ENCODE assay signal across 1 cellular context in genomic region chr3:16462679-16463078, GRCh38.
TF ChIP-seq lines count a peak whose summit lies in the region.

No MANE protein-coding gene starts in this region.

TF ChIP-seq in HepG2, 621 proteins besides CTCF, POLR2A, EP300 and RAD21:
- TF ChIP-seq ZNF839 (CRISPR knock-in tag; IDR thresholded peaks at IDR 0.05; ENCODE audit: borderline replicate concordance), result no peak
- no peak for TF ChIP-seq NR0B2 (CRISPR knock-in tag; IDR thresholded peaks at IDR 0.05)
- TF ChIP-seq TSC22D2 (CRISPR knock-in tag; IDR thresholded peaks at IDR 0.05; ENCODE audit: borderline replicate concordance), result no peak
- no peak for TF ChIP-seq BRD4 (CRISPR knock-in tag; IDR thresholded peaks at IDR 0.05)
- TF ChIP-seq ZNF776 (CRISPR knock-in tag; IDR thresholded peaks at IDR 0.05), result no peak
- no peak for TF ChIP-seq ZNF790 (CRISPR knock-in tag; IDR thresholded peaks at IDR 0.05; ENCODE audit: borderline replicate concordance)
- no peak for TF ChIP-seq PRPF4 (IDR thresholded peaks at IDR 0.05; ENCODE audit: low read depth, low read length, poor library complexity, severe bottlenecking)
- TF ChIP-seq NBN (conservative IDR thresholded peaks at IDR 0.05), result no peak
- TF ChIP-seq CEBPB (IDR thresholded peaks at IDR 0.05; ENCODE audit: borderline replicate concordance, low read depth, low read length), result no peak
- no peak for TF ChIP-seq ETV6 (CRISPR knock-in tag; conservative IDR thresholded peaks at IDR 0.05)
- TF ChIP-seq STAG1 (CRISPR knock-in tag; IDR thresholded peaks at IDR 0.05), result no peak
- no peak for TF ChIP-seq FOXK1 (CRISPR knock-in tag; IDR thresholded peaks at IDR 0.05; ENCODE audit: borderline replicate concordance, low read depth)
- no peak for TF ChIP-seq RBAK (CRISPR knock-in tag; IDR thresholded peaks at IDR 0.05)
- no peak for TF ChIP-seq ZNF792 (CRISPR knock-in tag; IDR thresholded peaks at IDR 0.05)
